Comparison of ENCODE assay signal across 10 cellular contexts in genomic region chr19:18684642-18684993, GRCh38. TPM values are rescaled to one million over a fixed set of nuclear protein-coding genes. Genes with fewer than 3 reads are reported as not detected.
A peak's percentile ranks its signal among the peaks of the same experiment; 100 is the strongest.
DNase-seq lines count a peak whose midpoint lies in the region; TF ChIP-seq lines count a peak whose summit lies in the region.
"Had no signal": no experiment of that assay in that cellular context is flagged by ENCODE, and none has a peak within 500 bp of the region (broad histone marks: within the 10 kb centered on the region; RNA-seq: fewer than 3 reads in every experiment).

No MANE protein-coding gene starts in this region.

- CTCF ChIA-PET in BJ (lab: Yijun Ruan, JAX) = no interaction called here

- H3K9me3 Mint-ChIP-seq in IgD-negative memory B cell (no peaks in the 10 kb centered on the region), chondrocyte (ENCODE audit: low read depth) (no peaks in the 10 kb centered on the region)

- H3K27me3 ChIP-seq in BJ (ENCODE audit: control insufficient read depth, insufficient read depth, low read length) = no peaks in the 10 kb centered on the region
- H3K27me3 ChIP-seq in osteoblast (ENCODE audit: insufficient read depth, low read length) = no peaks in the 10 kb centered on the region
- no peaks in the 10 kb centered on the region for H3K27me3 ChIP-seq in H7 (ENCODE audit: control insufficient read depth, insufficient read depth, low read length)

- POLR2A ChIA-PET in BJ (lab: Charles Lee) = no interaction called here

- TF ChIP-seq CTCF in BJ (IDR thresholded peaks at IDR 0.05; ENCODE audit: insufficient read depth, low read depth, low read length) (no peak), chondrocyte (IDR thresholded peaks at IDR 0.05) (no peak), osteoblast (IDR thresholded peaks at IDR 0.05; ENCODE audit: extremely low read depth, low read depth, low read length) (no peak)

- peak overlapping the region; percentile 92 for H3K4me2 ChIP-seq in osteoblast (ENCODE audit: insufficient read depth, low read length)

- H3K36me3 Mint-ChIP-seq in IgD-negative memory B cell = peaks cover 2% of the 10 kb centered on the region
- H3K36me3 Mint-ChIP-seq in chondrocyte (ENCODE audit: low read depth) = no peaks in the 10 kb centered on the region

- H3K79me2 ChIP-seq in osteoblast (ENCODE audit: insufficient read depth, low read length) = peaks cover 53% of the 10 kb centered on the region

- H3K36me3 ChIP-seq in BJ (ENCODE audit: control insufficient read depth, insufficient read depth, low read length) = no peaks in the 10 kb centered on the region
- no peaks in the 10 kb centered on the region for H3K36me3 ChIP-seq in osteoblast (ENCODE audit: insufficient read depth, low read length)
- no peaks in the 10 kb centered on the region for H3K36me3 ChIP-seq in H7 (replicated peaks; ENCODE audit: control insufficient read depth, insufficient read depth, low read length)

- H3K4me3 Mint-ChIP-seq in IgD-negative memory B cell (peak overlapping the region; percentile 26 to 74 (median 44)), chondrocyte (ENCODE audit: unreplicated experiment) (peak overlapping the region; percentile 60)

- H3K27ac Mint-ChIP-seq in IgD-negative memory B cell = peak overlapping the region in 1 of 3 donors; percentile 89
- H3K27ac Mint-ChIP-seq in chondrocyte (ENCODE audit: unreplicated experiment) = no peak overlapping the region

- H3K4me3 ChIP-seq in BJ (ENCODE audit: low read depth, low read length) (peak overlapping the region; percentile 61), osteoblast (ENCODE audit: insufficient read depth, low read length) (peak overlapping the region; percentile 83), H7 (ENCODE audit: insufficient read depth, low read depth, low read length) (no peak overlapping the region)

- H3K27me3 Mint-ChIP-seq in IgD-negative memory B cell (no peaks in the 10 kb centered on the region), chondrocyte (ENCODE audit: low read depth) (no peaks in the 10 kb centered on the region)

- no peak overlapping the region for H2AFZ ChIP-seq in osteoblast (ENCODE audit: low read length)

- DNase-seq in BJ (ENCODE audit: low read depth) (no peak), chondrocyte (ENCODE audit: low spot score) (no peak), osteoblast (ENCODE audit: insufficient read length, low spot score, missing footprints) (peak; percentile 55), H7 (no peak), NCI-H748 treated with DMSO at 0.1 percent for 48 hours (lab: John Stamatoyannopoulos, UW) (no peak), NCI-H187 treated with DMSO at 0.1 percent for 48 hours (lab: John Stamatoyannopoulos, UW) (no peak)
- no peak for DNase-seq in stimulated activated CD4-positive, alpha-beta T cell treated with anti-CD3 and anti-CD28 coated beads, Interleukin-4, amount 100 ng/mL, for 4 hours
- DNase-seq: activated gamma-delta T cell, GDM1 had no signal

- H3K4me1 Mint-ChIP-seq in IgD-negative memory B cell (peaks cover 0 to 17% (median 13%) of the 10 kb centered on the region in 3 donors), chondrocyte (ENCODE audit: low read depth) (peaks cover 22% of the 10 kb centered on the region)

- H4K20me1 ChIP-seq in osteoblast (ENCODE audit: insufficient read depth, low read length) = peaks cover 32% of the 10 kb centered on the region

- H3K9me3 ChIP-seq in osteoblast (ENCODE audit: low read depth, low read length) = no peaks in the 10 kb centered on the region

- peaks cover 21% of the 10 kb centered on the region for H3K4me1 ChIP-seq in osteoblast (ENCODE audit: insufficient read depth, low read length)

- H3K27ac ChIP-seq in osteoblast (ENCODE audit: low read depth, low read length) = no peak overlapping the region

RNA-seq across cellular contexts. Expression of gene CRTC1, which starts 1.1 kb away (rescaled TPM):
- polyA plus RNA-seq in BJ (2011; rRNA removed) (0.97 and 1.5 TPM in 2 replicates), IgD-negative memory B cell (1.7 TPM)
- 0.62 and 1.4 TPM in 2 replicates for polyA minus RNA-seq in BJ (2011; rRNA and poly(A)+ RNA removed)
- total RNA-seq in chondrocyte (14.6 to 17.2 TPM (median 15.5 TPM) in 3 replicates), osteoblast (3.8 and 4.0 TPM in 2 replicates)
- total RNA-seq in H7 (2014; rRNA removed; shearing (Covaris generic)) = 3.7 and 6.1 TPM in 2 replicates

RNA-seq across cellular contexts. Expression of gene KLHL26, which starts 47.8 kb away (rescaled TPM):
- polyA plus RNA-seq in BJ (2011; rRNA removed) = 0.91 and 2.3 TPM in 2 replicates
- 0.90 and 0.98 TPM in 2 replicates for polyA minus RNA-seq in BJ (2011; rRNA and poly(A)+ RNA removed)
- polyA plus RNA-seq in IgD-negative memory B cell = 3.2 TPM
- total RNA-seq in chondrocyte = 6.6 to 9.8 TPM (median 8.0 TPM) in 3 replicates
- 5.1 and 5.3 TPM in 2 replicates for total RNA-seq in osteoblast
- total RNA-seq in H7 (2014; rRNA removed; shearing (Covaris generic)) = 7.1 and 11.7 TPM in 2 replicates
